ENCODE assay signal across 1 cellular context in genomic region chr20:57749131-57749690, GRCh38.
TF ChIP-seq lines count a peak whose summit lies in the region.

No MANE protein-coding gene starts in this region.

TF ChIP-seq in A549, 52 proteins besides CTCF, POLR2A, EP300 and RAD21 (continued from another document):
- TF ChIP-seq ELK1 (IDR thresholded peaks at IDR 0.05; ENCODE audit: low read depth, low read length), result no peak
- TF ChIP-seq FOSL2 (IDR thresholded peaks at IDR 0.05), result no peak
- TF ChIP-seq FOSL2 (CRISPR knock-in tag; IDR thresholded peaks at IDR 0.05), result no peak
- peak; percentile 79; the same call in 1 of the 2 replicates for TF ChIP-seq TFCP2L1 (CRISPR knock-in tag; IDR thresholded peaks at IDR 0.05)
- TF ChIP-seq MAFK (IDR thresholded peaks at IDR 0.05; ENCODE audit: partially characterized antibody), result no peak
- peak; percentile 96 for TF ChIP-seq EHF (CRISPR knock-in tag; IDR thresholded peaks at IDR 0.05)
- no peak for TF ChIP-seq ZC3H11A (IDR thresholded peaks at IDR 0.05)
- TF ChIP-seq RNF2 (IDR thresholded peaks at IDR 0.05; ENCODE audit: borderline replicate concordance, low read depth), result no peak
- no peak for TF ChIP-seq SMC3 (IDR thresholded peaks at IDR 0.05)
- TF ChIP-seq FOXS1 (CRISPR knock-in tag; IDR thresholded peaks at IDR 0.05), result peak; percentile 70; the same call in 1 of the 2 replicates
- TF ChIP-seq MAZ (IDR thresholded peaks at IDR 0.05; ENCODE audit: borderline replicate concordance, low read depth, low read length), result no peak
- TF ChIP-seq JUNB (IDR thresholded peaks at IDR 0.05), result no peak
- TF ChIP-seq HES2 (IDR thresholded peaks at IDR 0.05), result no peak
- TF ChIP-seq HOXB5 (CRISPR knock-in tag; IDR thresholded peaks at IDR 0.05), result peak; percentile 96
- no peak for TF ChIP-seq E2F6 (IDR thresholded peaks at IDR 0.05; ENCODE audit: borderline replicate concordance, low read depth)
- no peak for TF ChIP-seq BHLHE40 (IDR thresholded peaks at IDR 0.05; ENCODE audit: low read depth, low read length)
- peak; percentile 72; the same call in 1 of the 2 replicates for TF ChIP-seq RARB (CRISPR knock-in tag; IDR thresholded peaks at IDR 0.05)
- TF ChIP-seq KDM5A (IDR thresholded peaks at IDR 0.05), result no peak
- TF ChIP-seq MYC (IDR thresholded peaks at IDR 0.05; ENCODE audit: borderline replicate concordance, low read length), result no peak
- peak; percentile 49; the same call in 1 of the 2 replicates for TF ChIP-seq FOSB (CRISPR knock-in tag; IDR thresholded peaks at IDR 0.05)
- TF ChIP-seq ESRRA (IDR thresholded peaks at IDR 0.05; ENCODE audit: borderline replicate concordance, low read length), result no peak
- TF ChIP-seq HMGXB4 (CRISPR knock-in tag; IDR thresholded peaks at IDR 0.05; ENCODE audit: borderline replicate concordance), result no peak
- no peak for TF ChIP-seq USF2 (IDR thresholded peaks at IDR 0.05)
- no peak for TF ChIP-seq MAX (IDR thresholded peaks at IDR 0.05)
- no peak for TF ChIP-seq EHMT2 (IDR thresholded peaks at IDR 0.05; ENCODE audit: low read depth)
- TF ChIP-seq CBX8 (IDR thresholded peaks at IDR 0.05), result no peak
- TF ChIP-seq GATA3 (IDR thresholded peaks at IDR 0.05; ENCODE audit: borderline replicate concordance), result no peak
- no peak for TF ChIP-seq SREBF2 (IDR thresholded peaks at IDR 0.05)
- no peak for TF ChIP-seq ZFP36 (IDR thresholded peaks at IDR 0.05; ENCODE audit: borderline replicate concordance, partially characterized antibody)
- peak; percentile 94; the same call in 1 of the 2 replicates for TF ChIP-seq HOXB13 (CRISPR knock-in tag; IDR thresholded peaks at IDR 0.05; ENCODE audit: low read depth)
- no peak for TF ChIP-seq CEBPB (IDR thresholded peaks at IDR 0.05)
- no peak for TF ChIP-seq CHD2 (IDR thresholded peaks at IDR 0.05; ENCODE audit: low read length, partially characterized antibody)
- no peak for TF ChIP-seq RFX5 (IDR thresholded peaks at IDR 0.05)
- TF ChIP-seq HOXA7 (CRISPR knock-in tag; IDR thresholded peaks at IDR 0.05), result peak; percentile 92
- TF ChIP-seq BCL3 (IDR thresholded peaks at IDR 0.05), result no peak
